ENCODE assay signal across 25 cellular contexts in the genomic region with DNA sequence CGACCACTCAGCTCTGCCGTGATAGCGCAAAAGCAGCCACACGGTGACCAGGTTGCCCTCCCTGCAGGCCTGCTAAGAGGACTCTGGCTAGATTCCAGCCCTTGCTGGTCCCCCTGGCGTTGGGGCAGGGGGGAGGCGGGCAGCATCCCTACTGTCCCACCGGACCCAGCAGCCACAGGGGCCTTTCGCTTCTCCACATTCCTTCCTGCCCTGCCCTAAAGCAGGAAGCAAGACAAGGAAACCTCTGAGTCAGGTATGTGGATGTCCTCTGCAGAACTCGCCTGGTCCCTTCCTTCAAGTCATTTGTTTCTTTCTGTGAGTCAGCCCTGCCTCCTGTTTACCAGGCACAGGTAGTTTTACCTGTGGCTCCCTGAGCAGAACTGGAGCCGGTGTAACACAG.
A peak's percentile ranks its signal among the peaks of the same experiment; 100 is the strongest.
DNase-seq lines count a peak whose midpoint lies in the region; ATAC-seq, FAIRE-seq and TF ChIP-seq lines count a peak whose summit lies in the region.
"Had no signal": no experiment of that assay in that cellular context is flagged by ENCODE, and none has a peak within 500 bp of the region (broad histone marks: within the 10 kb centered on the region; RNA-seq: fewer than 3 reads in every experiment).

No MANE protein-coding gene starts in this region.

- H3K4me3 ChIP-seq in endothelial cell of umbilical vein (replicated peaks in 1 of 3; ENCODE audit: insufficient read depth in 1 of 3, low read depth in 1 of 3, low read length in 3 of 3) (no peak overlapping the region), mesenchymal stem cell (ENCODE audit: insufficient read depth in 1 of 2, low read depth in 1 of 2, low read length in 2 of 2) (no peak overlapping the region), thyroid gland (replicated peaks in 1 of 3) (no peak overlapping the region)
- H3K4me3 ChIP-seq: GM12878, stomach, vagina had no signal

- POLR2A ChIA-PET in endothelial cell of umbilical vein (lab: Charles Lee): no interaction called here

- H3K14ac ChIP-seq in mesenchymal stem cell (ENCODE audit: low read length in 2 of 2): no peak overlapping the region

- 86% methylated on average over 9 of the region's 10 CpGs for WGBS in mesenchymal stem cell
- 94 to 96% methylated on average over 6 to 9 of the region's 10 CpGs for WGBS in thyroid gland, 2 donors

- H2AFZ ChIP-seq in endothelial cell of umbilical vein (ENCODE audit: low read depth, low read length) (no peak overlapping the region), mesenchymal stem cell (ENCODE audit: low read depth, low read length) (no peak overlapping the region)

- peak; percentile 63 for FAIRE-seq in endothelial cell of umbilical vein (lab: Jason Lieb, UNC)
- FAIRE-seq: GM12878, GM19239 had no signal

- peak overlapping the region; percentile 87 for H3K27ac Mint-ChIP-seq in Calu3 (ENCODE audit: unreplicated experiment)
- H3K27ac Mint-ChIP-seq: memory B cell, natural killer cell, T-cell had no signal

- BruUV-seq in Calu3 (replicated peaks; lab: Mats Ljungman, UMichigan) (no TSS peak), endothelial cell of umbilical vein (replicated peaks; lab: Mats Ljungman, UMichigan) (no TSS peak)

- H3K36me3 ChIP-seq in endothelial cell of umbilical vein (ENCODE audit: control insufficient read depth in 2 of 2, extremely low read depth in 1 of 2, insufficient read depth in 2 of 2, low read length in 2 of 2): no peaks in the 10 kb centered on the region
- peaks cover 0 to 12% of the 10 kb centered on the region in 2 experiments for H3K36me3 ChIP-seq in mesenchymal stem cell (ENCODE audit: control insufficient read depth in 1 of 2, insufficient read depth in 2 of 2, low read depth in 1 of 2, low read length in 2 of 2)
- H3K36me3 ChIP-seq in thyroid gland: no peaks in the 10 kb centered on the region
- H3K36me3 ChIP-seq: stomach, vagina had no signal

- CTCF ChIA-PET in Calu3 (lab: Charles Lee): interaction anchor here (0.6 kb wide), 2 partner anchors 13 to 185 kb away, joined by 6 to 9 read pairs; no protein-coding TSS in a partner anchor
- CTCF ChIA-PET in endothelial cell of umbilical vein (lab: Charles Lee): interaction anchor here (2.7 kb wide), 1 partner anchor 213 kb away, joined by 8 read pairs; no protein-coding TSS in a partner anchor

- H3K79me1 ChIP-seq in mesenchymal stem cell (replicated peaks; ENCODE audit: low read length, poor library complexity, severe bottlenecking): peaks cover 2% of the 10 kb centered on the region

- H3K4me2 ChIP-seq in endothelial cell of umbilical vein (ENCODE audit: insufficient read depth, low read length) (no peak overlapping the region), mesenchymal stem cell (ENCODE audit: low read length, poor library complexity, severe bottlenecking) (no peak overlapping the region)
- H3K4me2 ChIP-seq: KMS-11 had no signal

- no peak for ATAC-seq in HG03135 (IDR thresholded peaks at IDR 0.05; ENCODE audit: unreplicated experiment)
- ATAC-seq: GM12878, natural killer cell, T-cell had no signal

- TF ChIP-seq CTCF in Calu3 (IDR thresholded peaks at IDR 0.05; ENCODE audit: unreplicated experiment) (no peak), endothelial cell of umbilical vein (IDR thresholded peaks at IDR 0.05; ENCODE audit: extremely low read depth in 1 of 2, insufficient read depth in 1 of 2, low read depth in 1 of 2, low read length in 2 of 2) (no peak), thyroid gland (IDR thresholded peaks at IDR 0.05) (no peak)

- TF ChIP-seq POLR2A in endothelial cell of umbilical vein (IDR thresholded peaks at IDR 0.05; ENCODE audit: low read depth, low read length) (no peak), thyroid gland (IDR thresholded peaks at IDR 0.05) (no peak)

- no peaks in the 10 kb centered on the region for H3K9me1 ChIP-seq in endothelial cell of umbilical vein (replicated peaks; ENCODE audit: control insufficient read depth, extremely low read depth, insufficient read depth, low read length)

- no peaks in the 10 kb centered on the region for H3K27me3 Mint-ChIP-seq in Calu3 (ENCODE audit: unreplicated experiment)

- no peak overlapping the region for H2BK5ac ChIP-seq in mesenchymal stem cell (ENCODE audit: low read depth, low read length, poor library complexity, severe bottlenecking)

- H3K36me3 Mint-ChIP-seq in Calu3 (ENCODE audit: insufficient read depth, unreplicated experiment): peaks cover 15% of the 10 kb centered on the region
- H3K36me3 Mint-ChIP-seq: natural killer cell, T-cell had no signal

- H3K4me1 Mint-ChIP-seq in Calu3 (ENCODE audit: low read depth, unreplicated experiment): peaks cover 12% of the 10 kb centered on the region
- H3K4me1 Mint-ChIP-seq: central memory CD8-positive, alpha-beta T cell; memory B cell; natural killer cell; T-cell had no signal

- no peaks in the 10 kb centered on the region for H4K20me1 ChIP-seq in endothelial cell of umbilical vein (replicated peaks; ENCODE audit: control insufficient read depth, extremely low read depth, insufficient read depth, low read length)

- H3K9ac ChIP-seq in endothelial cell of umbilical vein (replicated peaks; ENCODE audit: extremely low read depth, insufficient read depth, low read length) (no peak overlapping the region), mesenchymal stem cell (ENCODE audit: low read length) (no peak overlapping the region)
- H3K9ac ChIP-seq: KMS-11 had no signal

- H3K4me3 Mint-ChIP-seq in Calu3 (ENCODE audit: low read depth, unreplicated experiment): peak overlapping the region; percentile 61
- H3K4me3 Mint-ChIP-seq: central memory CD8-positive, alpha-beta T cell; memory B cell; natural killer cell; T-cell had no signal

- peak overlapping the region in 1 of 2 experiments; percentile 67 for H3K4ac ChIP-seq in mesenchymal stem cell (ENCODE audit: low read depth in 1 of 2, low read length in 2 of 2)

- H2AK5ac ChIP-seq in mesenchymal stem cell (ENCODE audit: low read length, severe bottlenecking): no peak overlapping the region

- H3K4me1 ChIP-seq in endothelial cell of umbilical vein (ENCODE audit: control insufficient read depth, extremely low read depth, insufficient read depth, low read length) (peaks cover 23% of the 10 kb centered on the region), mesenchymal stem cell (ENCODE audit: control insufficient read depth, insufficient read depth, low read depth, low read length) (peaks cover 21% of the 10 kb centered on the region), thyroid gland (no peaks in the 10 kb centered on the region)
- H3K4me1 ChIP-seq: stomach, vagina had no signal

- H3K27me3 ChIP-seq in endothelial cell of umbilical vein (ENCODE audit: control insufficient read depth in 2 of 2, insufficient read depth in 2 of 2, low read length in 2 of 2) (no peaks in the 10 kb centered on the region), mesenchymal stem cell (ENCODE audit: control insufficient read depth in 1 of 2, insufficient read depth in 1 of 2, low read length in 2 of 2) (no peaks in the 10 kb centered on the region), thyroid gland (no peaks in the 10 kb centered on the region)
- H3K27me3 ChIP-seq: stomach, vagina had no signal

- peak overlapping the region in 1 of 2 experiments; percentile 24 for H2BK12ac ChIP-seq in mesenchymal stem cell (ENCODE audit: low read length in 2 of 2)

- H3K9me3 ChIP-seq in endothelial cell of umbilical vein (replicated peaks; ENCODE audit: control insufficient read depth, insufficient read depth, low read length) (no peaks in the 10 kb centered on the region), mesenchymal stem cell (ENCODE audit: control insufficient read depth, low read length) (no peaks in the 10 kb centered on the region), thyroid gland (no peaks in the 10 kb centered on the region)
- H3K9me3 ChIP-seq: stomach, vagina had no signal

- no peaks in the 10 kb centered on the region for H3K79me2 ChIP-seq in endothelial cell of umbilical vein (ENCODE audit: control insufficient read depth, insufficient read depth, low read length)

- peak overlapping the region; percentile 90 for H4K91ac ChIP-seq in mesenchymal stem cell (ENCODE audit: low read length)

- dilution Hi-C loops in endothelial cell of umbilical vein (cut with MboI; ENCODE audit: extremely low pct_ligation_motif_present, low sequenced_read_pairs): no loop called here

- H2BK15ac ChIP-seq in mesenchymal stem cell (ENCODE audit: low read depth, poor library complexity, severe bottlenecking): no peak overlapping the region

- DNase-seq in Calu3 (peak; percentile 67), M059J (ENCODE audit: low read depth) (peak; percentile 18), endothelial cell of umbilical vein (ENCODE audit: low read depth, low spot score) (no peak), mesenchymal stem cell (no peak), thyroid gland (no peak), DMS153 treated with DMSO at 0.1 percent for 48 hours (lab: John Stamatoyannopoulos, UW; ENCODE audit: unreplicated experiment) (no peak), NCI-H2081 treated with DMSO at 0.1 percent for 48 hours (lab: John Stamatoyannopoulos, UW) (no peak)
- DNase-seq: activated CD4-positive, alpha-beta T cell treated with anti-CD3 and anti-CD28 coated beads, Interleukin-2, amount 50 U/mL, for 4 hours; activated naive CD4-positive, alpha-beta T cell; amniotic stem cell; C1 segment of cervical spinal cord; head of caudate nucleus; natural killer cell; NCI-H1105; posterior cingulate gyrus; stimulated activated CD4-positive, alpha-beta T cell treated with anti-CD3 and anti-CD28 coated beads, Interleukin-4, amount 100 ng/mL, for 1 hour; stomach; T-cell had no signal

- no peaks in the 10 kb centered on the region for H3K9me3 Mint-ChIP-seq in Calu3 (ENCODE audit: low read depth, unreplicated experiment)
- H3K9me3 Mint-ChIP-seq: central memory CD8-positive, alpha-beta T cell; memory B cell; natural killer cell; T-cell had no signal

- no peak overlapping the region for H2BK120ac ChIP-seq in mesenchymal stem cell (ENCODE audit: low read depth, low read length)

- peak overlapping the region; percentile 37 for H4K8ac ChIP-seq in mesenchymal stem cell (ENCODE audit: low read length)

- intact Hi-C loops in Calu3 (cut with micrococcal nuclease; ENCODE audit: unreplicated experiment): no loop called here
- intact Hi-C loops in endothelial cell of umbilical vein (cut with micrococcal nuclease): no loop called here
- intact Hi-C loops in thyroid gland (cut with DNase I): no loop called here

- peak overlapping the region; percentile 7 for H3K27ac ChIP-seq in endothelial cell of umbilical vein (ENCODE audit: insufficient read depth, low read depth, low read length)
- H3K27ac ChIP-seq in mesenchymal stem cell (ENCODE audit: low read length, poor library complexity, severe bottlenecking): peak overlapping the region; percentile 74
- no peak overlapping the region for H3K27ac ChIP-seq in thyroid gland
- H3K27ac ChIP-seq: KMS-11, stomach, vagina had no signal

- no peak overlapping the region for H3K23ac ChIP-seq in mesenchymal stem cell (ENCODE audit: low read length in 2 of 2)

- peak overlapping the region; percentile 18 to 33 for H3K18ac ChIP-seq in mesenchymal stem cell (ENCODE audit: low read depth in 1 of 2, low read length in 2 of 2)

TF ChIP-seq in endothelial cell of umbilical vein, 7 proteins besides CTCF, POLR2A, EP300 and RAD21 (continues in another document):
- TF ChIP-seq FOS (IDR thresholded peaks at IDR 0.05; ENCODE audit: borderline replicate concordance, insufficient read depth, low read length) (no peak), GATA2 (IDR thresholded peaks at IDR 0.05; ENCODE audit: insufficient read depth, insufficient read length, low read depth, low read length) (no peak), MYC (IDR thresholded peaks at IDR 0.05; ENCODE audit: low read depth, low read length) (no peak)

Comparison
In these comparisons a context has a peak if more than half of its experiments do, and no peak if none do; other contexts are left out.
1. DNase-seq: peak in Calu3 (single experiment) and M059J (single experiment); none in endothelial cell of umbilical vein (single experiment), mesenchymal stem cell (single experiment), thyroid gland (0 of 2), DMS153 treated with DMSO at 0.1 percent for 48 hours (single experiment) and NCI-H2081 treated with DMSO at 0.1 percent for 48 hours (single experiment).
2. H3K27ac ChIP-seq: peak in endothelial cell of umbilical vein (single experiment) and mesenchymal stem cell (single experiment); none in thyroid gland (0 of 3).